21 cellular contexts compared by ENCODE assay signal in genomic region chr5:117504245-117504644, GRCh38.
"Had no signal": no experiment of that assay in that cellular context is flagged by ENCODE, and none has a peak within 500 bp of the region (broad histone marks: within the 10 kb centered on the region; RNA-seq: fewer than 3 reads in every experiment).

No MANE protein-coding gene starts in this region.

- H3K27ac ChIP-seq: cardiac muscle cell had no signal

- DNase-seq: activated B cell treated with CpG ODN at 0.5 μM for 24 hours; activated CD4-positive, alpha-beta T cell treated with anti-CD3 and anti-CD28 coated beads for 1 hour; activated CD4-positive, alpha-beta T cell treated with anti-CD3 and anti-CD28 coated beads, Interleukin-2, amount 10 ng/mL, durations not matched to agents 24 days and 14 days; activated CD4-positive, alpha-beta T cell treated with anti-CD3 and anti-CD28 coated beads, Interleukin-2, amount 50 U/mL, for 48 hours; activated CD8-positive, alpha-beta memory T cell treated with anti-CD3 and anti-CD28 coated beads, Interleukin-2, amount 10 ng/mL, durations not matched to agents 7 days and 5 days; activated effector memory CD4-positive, alpha-beta T cell treated with Interleukin-2 at 50 U/mL for 16 hours; activated naive CD4-positive, alpha-beta T cell; activated T-cell treated with anti-CD3 and anti-CD28 coated beads, Interleukin-2, amount 50 U/mL, for 24 hours; amygdala; MG63; NCI-H1105; NCI-H1436; NCI-H187 treated with DMSO at 0.1 percent for 48 hours; NCI-H2081 treated with DMSO at 0.1 percent for 48 hours; NCI-H446; NCI-H524; PC-3; SHP77 treated with DMSO at 0.1 percent for 48 hours; T-helper 17 cell; T-helper 9 cell had no signal

- ATAC-seq: activated CD8-positive, alpha-beta memory T cell treated with anti-CD3 and anti-CD28 coated beads, Interleukin-2, amount 10 ng/mL, durations not matched to agents 7 days and 5 days; PC-3; T-helper 17 cell had no signal

- H3K36me3 ChIP-seq: cardiac muscle cell, MG63 had no signal

- H3K27me3 ChIP-seq: cardiac muscle cell, MG63 had no signal

- H3K4me3 ChIP-seq: cardiac muscle cell, MG63 had no signal

- H3K9me3 ChIP-seq: MG63 had no signal
